Comparison of ENCODE assay signal across 8 cellular contexts in genomic region chr5:75668348-75668895, GRCh38. TPM values are rescaled to one million over a fixed set of nuclear protein-coding genes. Genes with fewer than 3 reads are reported as not detected.
DNase-seq lines count a peak whose midpoint lies in the region; ATAC-seq, FAIRE-seq and TF ChIP-seq lines count a peak whose summit lies in the region.
"Had no signal": no experiment of that assay in that cellular context is flagged by ENCODE, and none has a peak within 500 bp of the region (broad histone marks: within the 10 kb centered on the region; RNA-seq: fewer than 3 reads in every experiment).

No MANE protein-coding gene starts in this region.

- no peak overlapping the region for H3K4me3 ChIP-seq in pancreas

- no peaks in the 10 kb centered on the region for H3K9me3 Mint-ChIP-seq in activated T-helper 17 cell treated with anti-CD3 and anti-CD28 coated beads, Interleukin-2, amount 50 U/mL, for 72 hours

- H3K27me3 ChIP-seq in pancreas, result no peaks in the 10 kb centered on the region

- peak overlapping the region in 2 of 4 donors; percentile 12 to 73 for H3K27ac ChIP-seq in pancreas

- H3K4me3 Mint-ChIP-seq in activated T-helper 17 cell treated with anti-CD3 and anti-CD28 coated beads, Interleukin-2, amount 50 U/mL, for 72 hours, result peak overlapping the region; percentile 77

- peak overlapping the region; percentile 95 for H3K27ac Mint-ChIP-seq in activated T-helper 17 cell treated with anti-CD3 and anti-CD28 coated beads, Interleukin-2, amount 50 U/mL, for 72 hours

- intact Hi-C loops in pancreas (cut with DNase I), result no loop called here

- H3K9me3 ChIP-seq in pancreas, result no peaks in the 10 kb centered on the region

- H3K27me3 Mint-ChIP-seq in activated T-helper 17 cell treated with anti-CD3 and anti-CD28 coated beads, Interleukin-2, amount 50 U/mL, for 72 hours, result no peaks in the 10 kb centered on the region

- no peak for FAIRE-seq in pancreas (lab: Jason Lieb, UNC)

- 75 to 80% methylated on average over 3 of the region's 3 CpGs for WGBS in pancreas, 2 donors

- peaks cover 0 to 9% (median 8%) of the 10 kb centered on the region in 3 donors for H3K4me1 ChIP-seq in pancreas

- H3K36me3 ChIP-seq in pancreas, result no peaks in the 10 kb centered on the region

- DNase-seq in pancreas (no peak), SKM-1 (lab: John Stamatoyannopoulos, UW; ENCODE audit: unreplicated experiment) (no peak), middle frontal gyrus (ENCODE audit: extremely low spot score, low spot score) (no peak), NCI-H774 (lab: John Stamatoyannopoulos, UW) (no peak)
- DNase-seq: activated gamma-delta T cell had no signal

- TF ChIP-seq CTCF in pancreas (IDR thresholded peaks at IDR 0.05), result no peak

- peak; percentile 12 for ATAC-seq in GM18907 (IDR thresholded peaks at IDR 0.05; ENCODE audit: unreplicated experiment)
- ATAC-seq in HG02943 (IDR thresholded peaks at IDR 0.05; ENCODE audit: low read depth, unreplicated experiment), result peak; percentile 6
- peak; percentile 4 for ATAC-seq in activated T-helper 17 cell treated with anti-CD3 and anti-CD28 coated beads, Interleukin-2, amount 50 U/mL, for 72 hours (replicated peaks)
- peak; percentile 7 to 26 (median 19) for ATAC-seq in pancreas

- H3K36me3 Mint-ChIP-seq in activated T-helper 17 cell treated with anti-CD3 and anti-CD28 coated beads, Interleukin-2, amount 50 U/mL, for 72 hours (ENCODE audit: low read depth), result peaks cover 20% of the 10 kb centered on the region

- peaks cover 30% of the 10 kb centered on the region for H3K4me1 Mint-ChIP-seq in activated T-helper 17 cell treated with anti-CD3 and anti-CD28 coated beads, Interleukin-2, amount 50 U/mL, for 72 hours

RNA-seq across cellular contexts. Expression of gene POC5, which starts 48.8 kb away (rescaled TPM):
- 10 to 100 TPM in 1 of 2 donors, 1 to 10 TPM in 1; 9.2 to 18.3 TPM for total RNA-seq in activated T-helper 17 cell treated with anti-CD3 and anti-CD28 coated beads, Interleukin-2, amount 50 U/mL, for 72 hours
- 1 to 10 TPM; 2.6 to 5.5 (median 4.0) TPM for total RNA-seq in pancreas
- 1 to 10 TPM; 5.7 to 6.9 TPM for polyA plus RNA-seq in pancreas

RNA-seq across cellular contexts. Expression of gene ANKDD1B, which starts 57.2 kb away (rescaled TPM):
- under 1 TPM; 0.34 to 0.35 TPM for total RNA-seq in activated T-helper 17 cell treated with anti-CD3 and anti-CD28 coated beads, Interleukin-2, amount 50 U/mL, for 72 hours
- total RNA-seq in pancreas, result under 1 TPM; 0.38 to 0.79 (median 0.54) TPM
- polyA plus RNA-seq in pancreas, result 1 to 10 TPM in 1 of 2 donors, under 1 TPM in 1; 0.66 to 1.3 TPM
